ENCODE assay signal across 9 cellular contexts in genomic region chr19:41516257-41517167, GRCh38. TPM values are rescaled to one million over a fixed set of nuclear protein-coding genes. Genes with fewer than 3 reads are reported as not detected.
DNase-seq lines count a peak whose midpoint lies in the region; ATAC-seq and TF ChIP-seq lines count a peak whose summit lies in the region.
"Not testable (repeated sequence)": the region's sequence is repeated elsewhere in the genome, so short reads cannot be mapped to it uniquely, and the experiment has no call there.
"Had no signal": no experiment of that assay in that cellular context is flagged by ENCODE, and none has a peak within 500 bp of the region (broad histone marks: within the 10 kb centered on the region; RNA-seq: fewer than 3 reads in every experiment).

No MANE protein-coding gene starts in this region.

- not testable (repeated sequence) for H3K4me2 ChIP-seq in OCI-LY1 (ENCODE audit: low read length)

- H3F3A ChIP-seq in OCI-LY1 (ENCODE audit: insufficient read depth, low read length) = not testable (repeated sequence)

- not testable (repeated sequence) for H4K20me1 ChIP-seq in OCI-LY1 (ENCODE audit: insufficient read depth, low read length)

- H3K4me1 Mint-ChIP-seq in activated CD4-positive, alpha-beta T cell treated with anti-CD3 and anti-CD28 coated beads, Interleukin-2, amount 10 ng/mL, durations not matched to agents 24 days and 14 days = peaks cover 26% of the 10 kb centered on the region

- H3K9me2 ChIP-seq in OCI-LY1 (ENCODE audit: low read depth, low read length) = not testable (repeated sequence)

- not testable (repeated sequence) for H3K27ac ChIP-seq in OCI-LY1 (ENCODE audit: low read depth, low read length, poor library complexity, severe bottlenecking); heart right ventricle; neutrophil

- WGBS in heart right ventricle, 2 donors = 61 to 65% methylated on average over 22 of the region's 22 CpGs

- H3K9me3 Mint-ChIP-seq in activated CD4-positive, alpha-beta T cell treated with anti-CD3 and anti-CD28 coated beads, Interleukin-2, amount 10 ng/mL, durations not matched to agents 24 days and 14 days = not testable (repeated sequence)

- not testable (repeated sequence) for H3K4me3 ChIP-seq in GM06990 (replicated peaks; ENCODE audit: low read depth, low read length); OCI-LY1 (ENCODE audit: low read depth, low read length, poor library complexity, severe bottlenecking); adipocyte (ENCODE audit: low read length); heart right ventricle
- peak overlapping the region in 1 of 2 experiments; percentile 11 for H3K4me3 ChIP-seq in neutrophil (ENCODE audit: low read depth in 1 of 2, low read length in 1 of 2)

- peak overlapping the region; percentile 32 for H3K4me3 Mint-ChIP-seq in activated CD4-positive, alpha-beta T cell treated with anti-CD3 and anti-CD28 coated beads, Interleukin-2, amount 10 ng/mL, durations not matched to agents 24 days and 14 days

- not testable (repeated sequence) for H3K9me3 ChIP-seq in OCI-LY1 (ENCODE audit: low read length); adipocyte (ENCODE audit: control insufficient read depth, low read length); heart right ventricle; neutrophil

- not testable (repeated sequence) for H3K27me3 ChIP-seq in GM06990 (replicated peaks; ENCODE audit: control insufficient read depth, insufficient read depth, low read length); OCI-LY1 (ENCODE audit: insufficient read depth, low read length)
- H3K27me3 ChIP-seq in adipocyte (replicated peaks; ENCODE audit: control insufficient read depth, insufficient read depth, low read length) (peaks cover 74% of the 10 kb centered on the region), heart right ventricle (peaks cover 0 to 95% (median 54%) of the 10 kb centered on the region in 7 donors), neutrophil (peaks cover 97% of the 10 kb centered on the region)

- H3K27ac Mint-ChIP-seq in activated CD4-positive, alpha-beta T cell treated with anti-CD3 and anti-CD28 coated beads, Interleukin-2, amount 10 ng/mL, durations not matched to agents 24 days and 14 days = not testable (repeated sequence)

- intact Hi-C loops in activated CD4-positive, alpha-beta T cell treated with anti-CD3 and anti-CD28 coated beads, Interleukin-2, amount 10 ng/mL, durations not matched to agents 24 days and 14 days (cut with micrococcal nuclease) = loop anchor here (1.0 to 2.0 kb wide), 2 partner anchors 46 to 54 kb away; no protein-coding TSS in a partner anchor
- intact Hi-C loops in heart right ventricle (cut with DNase I) = not testable (repeated sequence)

- peaks cover 38% of the 10 kb centered on the region for H3K27me3 Mint-ChIP-seq in activated CD4-positive, alpha-beta T cell treated with anti-CD3 and anti-CD28 coated beads, Interleukin-2, amount 10 ng/mL, durations not matched to agents 24 days and 14 days

- not testable (repeated sequence) for H2AFZ ChIP-seq in OCI-LY1 (ENCODE audit: low read length)

- ATAC-seq in heart right ventricle = peak in 7 of 8 donors; percentile 10 to 71 (median 57)

- not testable (repeated sequence) for H3K36me3 Mint-ChIP-seq in activated CD4-positive, alpha-beta T cell treated with anti-CD3 and anti-CD28 coated beads, Interleukin-2, amount 10 ng/mL, durations not matched to agents 24 days and 14 days (ENCODE audit: low read depth)

- in situ Hi-C loops in KBM-7 (cut with MboI; ENCODE audit: low pct_unique_long_range_greater_than_20kb, low sequenced_read_pairs) = not testable (repeated sequence)

- not testable (repeated sequence) for H3K79me2 ChIP-seq in OCI-LY1 (ENCODE audit: insufficient read depth, low read length)

- DNase-seq in GM06990 (ENCODE audit: extremely low read depth, insufficient read length); heart right ventricle: not testable (repeated sequence)
- peak; percentile 60 for DNase-seq in KBM-7
- DNase-seq in activated CD4-positive, alpha-beta T cell treated with anti-CD3 and anti-CD28 coated beads, Interleukin-2, amount 10 ng/mL, durations not matched to agents 24 days and 14 days = peak; percentile 72
- DNase-seq in adipocyte (ENCODE audit: low read depth) = peak; percentile 9

- not testable (repeated sequence) for H3K4me1 ChIP-seq in OCI-LY1 (ENCODE audit: insufficient read depth, low read length, severe bottlenecking); adipocyte (ENCODE audit: control insufficient read depth, insufficient read depth, low read length)
- H3K4me1 ChIP-seq in heart right ventricle (peaks cover 0 to 21% (median 4%) of the 10 kb centered on the region in 9 donors), neutrophil (ENCODE audit: control insufficient read depth in 1 of 2, insufficient read depth in 1 of 2, low read depth in 1 of 2, low read length in 1 of 2) (peaks cover 15 to 19% of the 10 kb centered on the region in 2 experiments)

- H3K9ac ChIP-seq in OCI-LY1 (ENCODE audit: low read length); adipocyte (ENCODE audit: low read length): not testable (repeated sequence)

- H3K36me3 ChIP-seq in GM06990 (ENCODE audit: control insufficient read depth, insufficient read depth, low read length); OCI-LY1 (ENCODE audit: insufficient read depth, low read length); adipocyte (ENCODE audit: control insufficient read depth, insufficient read depth, low read length, severe bottlenecking); heart right ventricle; neutrophil: not testable (repeated sequence)

- TF ChIP-seq CTCF in GM06990 (IDR thresholded peaks at IDR 0.05; ENCODE audit: insufficient read depth, low read length, poor library complexity, severe bottlenecking) (peak; percentile 32), OCI-LY1 (IDR thresholded peaks at IDR 0.05; ENCODE audit: low read length) (0 out of 2 replicates have a peak, but pooled peaks have one; percentile 7), heart right ventricle (IDR thresholded peaks at IDR 0.05) (peak in 4 of 9 donors; percentile 19 to 38 (median 33)), neutrophil (IDR thresholded peaks at IDR 0.05) (peak; percentile 63)

RNA-seq across cellular contexts. Expression of gene CEACAM21, which starts 59.5 kb away (rescaled TPM):
- total RNA-seq in activated CD4-positive, alpha-beta T cell treated with anti-CD3 and anti-CD28 coated beads, Interleukin-2, amount 10 ng/mL, durations not matched to agents 24 days and 14 days = 31.1 and 32.8 TPM in 2 replicates
- total RNA-seq in heart right ventricle = 1 to 10 TPM in 3 of 10 donors, under 1 TPM in 6, not detected in 1; 0.26 to 3.3 (median 0.57) TPM
- under 1 TPM; 0.41 to 0.59 TPM for polyA plus RNA-seq in heart right ventricle
- total RNA-seq: HFFc6, PC-9 had no signal
